1 cellular context compared by ENCODE assay signal in the genomic region with DNA sequence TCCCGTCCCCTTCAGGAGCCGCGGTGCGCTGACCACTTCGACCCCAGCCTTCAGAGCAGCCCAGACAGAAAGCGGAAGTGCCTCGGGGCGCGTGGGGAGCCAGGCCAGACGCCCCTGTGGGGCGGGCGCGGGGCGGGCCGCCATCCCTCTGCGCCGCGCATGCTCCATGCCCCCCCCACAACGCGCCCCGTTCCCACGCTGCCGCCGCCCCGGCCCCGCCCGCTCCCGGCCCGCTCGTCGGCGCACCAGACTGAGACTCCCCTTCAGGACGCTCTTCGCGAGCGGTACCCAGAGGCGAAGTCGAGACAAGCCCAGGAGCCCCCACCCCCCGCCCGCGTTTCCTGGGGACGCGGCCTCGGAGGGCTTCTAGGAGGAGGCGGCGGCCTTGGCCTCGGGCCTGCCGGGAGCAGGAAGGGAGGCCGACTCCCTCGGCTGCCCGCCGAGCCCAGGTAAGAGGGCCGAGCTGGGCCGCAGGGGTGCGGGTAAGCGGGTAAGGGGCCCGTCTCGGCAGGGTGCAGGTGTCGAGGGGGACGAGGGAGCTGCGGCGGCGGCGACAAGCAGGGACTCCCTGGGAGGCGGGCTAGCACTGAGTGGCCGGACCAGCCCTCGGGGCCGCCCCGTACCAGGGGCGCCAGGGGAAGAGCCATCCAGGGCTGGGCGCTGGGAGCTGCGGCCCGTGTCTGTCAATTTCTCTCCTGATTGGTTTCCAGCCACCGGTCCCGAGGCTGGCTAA.
TF ChIP-seq lines count a peak whose summit lies in the region.

A gene with protein sequence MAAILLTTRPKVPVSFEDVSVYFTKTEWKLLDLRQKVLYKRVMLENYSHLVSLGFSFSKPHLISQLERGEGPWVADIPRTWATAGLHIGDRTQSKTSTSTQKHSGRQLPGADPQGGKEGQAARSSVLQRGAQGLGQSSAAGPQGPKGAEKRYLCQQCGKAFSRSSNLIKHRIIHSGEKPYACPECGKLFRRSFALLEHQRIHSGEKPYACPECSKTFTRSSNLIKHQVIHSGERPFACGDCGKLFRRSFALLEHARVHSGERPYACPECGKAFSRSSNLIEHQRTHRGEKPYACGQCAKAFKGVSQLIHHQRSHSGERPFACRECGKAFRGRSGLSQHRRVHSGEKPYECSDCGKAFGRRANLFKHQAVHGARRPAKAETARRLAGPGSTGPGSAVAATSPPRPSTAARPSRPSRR (plus strand): TSS at position 218 of the 733 bp plus-strand sequence. CDS start 6,851 bp downstream, outside the sequence.

TF ChIP-seq in K562, 482 proteins besides CTCF, POLR2A, EP300 and RAD21 (continued from another document and continues in another):
- TF ChIP-seq, protein P1, sequence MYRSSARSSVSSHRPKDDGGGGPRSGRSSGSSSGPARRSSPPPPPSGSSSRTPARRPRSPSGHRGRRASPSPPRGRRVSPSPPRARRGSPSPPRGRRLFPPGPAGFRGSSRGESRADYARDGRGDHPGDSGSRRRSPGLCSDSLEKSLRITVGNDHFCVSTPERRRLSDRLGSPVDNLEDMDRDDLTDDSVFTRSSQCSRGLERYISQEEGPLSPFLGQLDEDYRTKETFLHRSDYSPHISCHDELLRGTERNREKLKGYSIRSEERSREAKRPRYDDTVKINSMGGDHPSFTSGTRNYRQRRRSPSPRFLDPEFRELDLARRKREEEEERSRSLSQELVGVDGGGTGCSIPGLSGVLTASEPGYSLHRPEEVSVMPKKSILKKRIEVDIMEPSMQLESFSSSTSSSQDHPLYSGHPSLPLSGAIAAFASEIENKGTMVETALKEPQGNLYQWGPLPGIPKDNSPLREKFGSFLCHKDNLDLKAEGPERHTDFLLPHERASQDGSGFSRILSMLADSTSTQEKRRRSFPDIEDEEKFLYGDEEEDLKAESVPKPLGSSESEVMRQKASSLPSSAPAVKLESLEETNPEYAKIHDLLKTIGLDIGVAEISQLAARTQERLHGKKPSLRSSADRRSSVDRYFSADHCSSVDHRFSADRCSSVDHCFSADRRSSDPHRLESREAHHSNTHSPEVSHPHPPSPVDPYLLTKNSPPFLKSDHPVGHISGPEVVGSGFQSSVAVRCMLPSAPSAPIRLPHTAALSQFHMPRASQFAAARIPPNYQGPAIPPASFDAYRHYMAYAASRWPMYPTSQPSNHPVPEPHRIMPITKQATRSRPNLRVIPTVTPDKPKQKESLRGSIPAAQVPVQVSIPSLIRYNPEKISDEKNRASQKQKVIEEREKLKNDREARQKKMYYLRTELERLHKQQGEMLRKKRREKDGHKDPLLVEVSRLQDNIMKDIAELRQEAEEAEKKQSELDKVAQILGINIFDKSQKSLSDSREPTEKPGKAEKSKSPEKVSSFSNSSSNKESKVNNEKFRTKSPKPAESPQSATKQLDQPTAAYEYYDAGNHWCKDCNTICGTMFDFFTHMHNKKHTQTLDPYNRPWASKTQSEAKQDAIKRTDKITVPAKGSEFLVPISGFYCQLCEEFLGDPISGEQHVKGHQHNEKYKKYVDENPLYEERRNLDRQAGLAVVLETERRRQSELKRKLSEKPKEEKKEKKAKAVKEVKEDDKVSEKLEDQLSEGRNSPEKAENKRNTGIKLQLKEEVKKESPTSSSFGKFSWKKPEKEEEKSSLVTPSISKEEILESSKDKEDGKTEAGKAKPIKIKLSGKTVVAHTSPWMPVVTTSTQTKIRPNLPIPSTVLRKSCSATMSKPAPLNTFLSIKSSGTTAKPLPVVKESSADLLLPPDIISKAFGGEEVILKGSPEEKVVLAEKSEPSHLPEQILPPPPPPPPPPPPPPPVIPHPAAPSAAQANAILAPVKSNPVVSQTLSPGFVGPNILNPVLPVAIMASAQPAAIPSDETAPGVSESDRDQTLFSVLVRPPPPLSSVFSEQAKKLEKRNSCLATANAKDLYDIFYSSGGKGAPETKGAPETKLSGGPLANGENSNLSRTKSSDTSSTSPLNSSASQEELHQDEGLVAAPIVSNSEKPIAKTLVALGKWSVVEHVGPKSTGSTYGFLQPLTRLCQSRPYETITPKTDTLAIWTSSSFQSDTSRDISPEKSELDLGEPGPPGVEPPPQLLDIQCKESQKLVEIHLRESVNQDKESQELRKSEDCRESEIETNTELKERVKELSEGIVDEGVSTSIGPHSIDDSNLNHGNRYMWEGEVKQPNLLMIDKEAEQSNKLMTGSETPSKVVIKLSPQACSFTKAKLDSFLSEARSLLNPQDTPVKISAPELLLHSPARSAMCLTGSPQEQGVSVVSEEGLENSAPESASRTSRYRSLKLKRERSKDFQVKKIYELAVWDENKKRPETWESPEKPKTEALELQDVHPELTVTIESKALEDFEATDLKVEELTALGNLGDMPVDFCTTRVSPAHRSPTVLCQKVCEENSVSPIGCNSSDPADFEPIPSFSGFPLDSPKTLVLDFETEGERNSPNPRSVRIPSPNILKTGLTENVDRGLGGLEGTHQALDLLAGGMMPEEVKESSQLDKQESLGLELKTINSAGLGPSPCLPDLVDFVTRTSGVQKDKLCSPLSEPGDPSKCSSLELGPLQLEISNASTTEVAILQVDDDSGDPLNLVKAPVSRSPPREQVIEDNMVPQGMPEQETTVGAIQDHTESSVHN (IDR thresholded peaks at IDR 0.05; ENCODE audit: borderline replicate concordance in 1 of 2, low read depth in 1 of 2), result no peak
- TF ChIP-seq PCBP1 (IDR thresholded peaks at IDR 0.05; ENCODE audit: low read depth, low read length, poor library complexity, severe bottlenecking), result peak; percentile 49
- TF ChIP-seq JUNB (CRISPR knock-in tag; conservative IDR thresholded peaks at IDR 0.05), result no peak
- TF ChIP-seq KLF13 (tag; IDR thresholded peaks at IDR 0.05; ENCODE audit: borderline replicate concordance, low read depth), result no peak
- no peak for TF ChIP-seq RBBP5 (IDR thresholded peaks at IDR 0.05; ENCODE audit: borderline replicate concordance, insufficient read depth, low read length, poor library complexity, severe bottlenecking)
- TF ChIP-seq MYC (IDR thresholded peaks at IDR 0.05; ENCODE audit: low read depth, low read length), result peak; percentile 61
- TF ChIP-seq MYC (CRISPR knock-in tag; IDR thresholded peaks at IDR 0.05; ENCODE audit: borderline replicate concordance, low read depth), result no peak
- TF ChIP-seq CHD2 (IDR thresholded peaks at IDR 0.05; ENCODE audit: low read depth, low read length), result no peak
- TF ChIP-seq RBM34 (IDR thresholded peaks at IDR 0.05; ENCODE audit: borderline replicate concordance, insufficient read depth, low read length), result no peak
- no peak for TF ChIP-seq RFX7 (CRISPR knock-in tag; IDR thresholded peaks at IDR 0.05)
- no peak for TF ChIP-seq NUFIP1 (IDR thresholded peaks at IDR 0.05; ENCODE audit: partially characterized antibody)
- TF ChIP-seq ZNF644 (tag; IDR thresholded peaks at IDR 0.05; ENCODE audit: low read depth), result no peak
- TF ChIP-seq ZNF408 (CRISPR knock-in tag; IDR thresholded peaks at IDR 0.05; ENCODE audit: low read depth), result no peak
- TF ChIP-seq SOX6 (IDR thresholded peaks at IDR 0.05), result no peak
- TF ChIP-seq PYGO2 (tag; IDR thresholded peaks at IDR 0.05), result no peak
- no peak for TF ChIP-seq ZNF707 (CRISPR knock-in tag; conservative IDR thresholded peaks at IDR 0.05)
- peak; percentile 67 for TF ChIP-seq GABPA (tag; conservative IDR thresholded peaks at IDR 0.05; ENCODE audit: low read depth)
- TF ChIP-seq ZNF146 (CRISPR knock-in tag; IDR thresholded peaks at IDR 0.05; ENCODE audit: unreplicated experiment), result no peak
- no peak for TF ChIP-seq ZSCAN32 (CRISPR knock-in tag; IDR thresholded peaks at IDR 0.05)
- TF ChIP-seq MECOM (CRISPR knock-in tag; IDR thresholded peaks at IDR 0.05), result no peak
- TF ChIP-seq NCOA6 (IDR thresholded peaks at IDR 0.05), result no peak
- TF ChIP-seq L3MBTL2 (IDR thresholded peaks at IDR 0.05), result peak; percentile 73
- TF ChIP-seq NFXL1 (CRISPR knock-in tag; IDR thresholded peaks at IDR 0.05), result no peak
- peak; percentile 14 for TF ChIP-seq MEIS2 (IDR thresholded peaks at IDR 0.05; ENCODE audit: partially characterized antibody)
- TF ChIP-seq SPI1 (IDR thresholded peaks at IDR 0.05; ENCODE audit: borderline replicate concordance, low read depth, low read length), result peak; percentile 99
- no peak for TF ChIP-seq JUND (IDR thresholded peaks at IDR 0.05; ENCODE audit: borderline replicate concordance, low read depth, low read length)
- no peak for TF ChIP-seq JUND (tag; IDR thresholded peaks at IDR 0.05; ENCODE audit: borderline replicate concordance, low read depth, low read length)
- no peak for TF ChIP-seq SIRT6 (IDR thresholded peaks at IDR 0.05; ENCODE audit: low read depth, low read length)
- TF ChIP-seq BRD9 (IDR thresholded peaks at IDR 0.05; ENCODE audit: low read depth, partially characterized antibody), result no peak
- no peak for TF ChIP-seq NCOA4 (IDR thresholded peaks at IDR 0.05; ENCODE audit: partially characterized antibody)
- no peak for TF ChIP-seq POLR2H (tag; IDR thresholded peaks at IDR 0.05; ENCODE audit: low read depth)
- no peak for TF ChIP-seq SMAD3 (CRISPR knock-in tag; conservative IDR thresholded peaks at IDR 0.05)
- TF ChIP-seq ARID1B (IDR thresholded peaks at IDR 0.05), result no peak
- no peak for TF ChIP-seq NFIX (CRISPR knock-in tag; IDR thresholded peaks at IDR 0.05; ENCODE audit: low read depth)
- TF ChIP-seq CEBPG (CRISPR knock-in tag; IDR thresholded peaks at IDR 0.05), result no peak
- no peak for TF ChIP-seq CEBPG (tag; conservative IDR thresholded peaks at IDR 0.05 in 1 of 2, IDR thresholded peaks at IDR 0.05 in 1 of 2)
- TF ChIP-seq NFE2L1 (tag; IDR thresholded peaks at IDR 0.05; ENCODE audit: borderline replicate concordance, low read depth), result no peak
- no peak for TF ChIP-seq U2AF1 (optimal IDR thresholded peaks at IDR 0.05; ENCODE audit: low read depth, low read length)
- no peak for TF ChIP-seq SRSF3 (IDR thresholded peaks at IDR 0.05; ENCODE audit: insufficient read depth, low read length)
- TF ChIP-seq FOSL1 (tag; conservative IDR thresholded peaks at IDR 0.05), result no peak
- TF ChIP-seq RBM17 (IDR thresholded peaks at IDR 0.05; ENCODE audit: borderline replicate concordance, low read depth, low read length), result no peak
- no peak for TF ChIP-seq DACH1 (IDR thresholded peaks at IDR 0.05; ENCODE audit: partially characterized antibody)
- TF ChIP-seq BRCA1 (IDR thresholded peaks at IDR 0.05), result no peak
- TF ChIP-seq BRCA1 (CRISPR knock-in tag; IDR thresholded peaks at IDR 0.05), result no peak
- TF ChIP-seq SETDB1 (IDR thresholded peaks at IDR 0.05; ENCODE audit: low read length), result no peak
- no peak for TF ChIP-seq ZNF316 (IDR thresholded peaks at IDR 0.05)
- TF ChIP-seq DDX20 (tag; IDR thresholded peaks at IDR 0.05; ENCODE audit: low read depth), result no peak
- no peak for TF ChIP-seq MED1 (CRISPR knock-in tag; IDR thresholded peaks at IDR 0.05; ENCODE audit: borderline replicate concordance)
- no peak for TF ChIP-seq NONO (IDR thresholded peaks at IDR 0.05; ENCODE audit: low read depth in 2 of 2, low read length in 1 of 2)
- TF ChIP-seq RBM25 (IDR thresholded peaks at IDR 0.05; ENCODE audit: low read depth, low read length, severe bottlenecking), result peak; percentile 94
- TF ChIP-seq, protein P2, sequence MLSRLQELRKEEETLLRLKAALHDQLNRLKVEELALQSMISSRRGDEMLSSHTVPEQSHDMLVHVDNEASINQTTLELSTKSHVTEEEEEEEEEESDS (CRISPR knock-in tag; IDR thresholded peaks at IDR 0.05), result no peak
- no peak for TF ChIP-seq ETV6 (IDR thresholded peaks at IDR 0.05; ENCODE audit: borderline replicate concordance in 1 of 2, low read depth in 2 of 2, low read length in 1 of 2)
- no peak for TF ChIP-seq ETV6 (CRISPR knock-in tag; IDR thresholded peaks at IDR 0.05; ENCODE audit: borderline replicate concordance)
- no peak for TF ChIP-seq WHSC1 (IDR thresholded peaks at IDR 0.05; ENCODE audit: low read length)
- TF ChIP-seq, protein P3, sequence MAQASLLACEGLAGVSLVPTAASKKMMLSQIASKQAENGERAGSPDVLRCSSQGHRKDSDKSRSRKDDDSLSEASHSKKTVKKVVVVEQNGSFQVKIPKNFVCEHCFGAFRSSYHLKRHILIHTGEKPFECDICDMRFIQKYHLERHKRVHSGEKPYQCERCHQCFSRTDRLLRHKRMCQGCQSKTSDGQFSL (CRISPR knock-in tag; IDR thresholded peaks at IDR 0.05), result peak; percentile 97
- TF ChIP-seq, protein P3 (tag; IDR thresholded peaks at IDR 0.05), result peak in 1 of 2 experiments; percentile 89; a peak in 2 of 4 replicates
- no peak for TF ChIP-seq PHB2 (IDR thresholded peaks at IDR 0.05; ENCODE audit: low read depth)
- TF ChIP-seq TCF3 (CRISPR knock-in tag; IDR thresholded peaks at IDR 0.05), result no peak
- no peak for TF ChIP-seq ATF1 (CRISPR knock-in tag; IDR thresholded peaks at IDR 0.05)
- peak; percentile 29; the same call in 1 of the 2 replicates for TF ChIP-seq ATF1 (tag; IDR thresholded peaks at IDR 0.05)
- peak; percentile 28; the same call in 1 of the 2 replicates for TF ChIP-seq PTBP1 (IDR thresholded peaks at IDR 0.05; ENCODE audit: low read depth, low read length)
- TF ChIP-seq ZFP36 (IDR thresholded peaks at IDR 0.05; ENCODE audit: low read depth, low read length, partially characterized antibody), result peak; percentile 97
- no peak for TF ChIP-seq BCL6 (CRISPR knock-in tag; IDR thresholded peaks at IDR 0.05)
- TF ChIP-seq KLF10 (CRISPR knock-in tag; IDR thresholded peaks at IDR 0.05), result no peak
- peak; percentile 59 for TF ChIP-seq SMAD4 (CRISPR knock-in tag; conservative IDR thresholded peaks at IDR 0.05)
- no peak for TF ChIP-seq CHD1 (IDR thresholded peaks at IDR 0.05; ENCODE audit: low read length)
- TF ChIP-seq PRPF4 (IDR thresholded peaks at IDR 0.05; ENCODE audit: insufficient read depth, low read depth, low read length, poor library complexity, severe bottlenecking), result no peak
- no peak for TF ChIP-seq POU5F1 (IDR thresholded peaks at IDR 0.05; ENCODE audit: borderline replicate concordance, low read depth, low read length, partially characterized antibody)
- no peak for TF ChIP-seq EHMT2 (IDR thresholded peaks at IDR 0.05)
- no peak for TF ChIP-seq CBX3 (IDR thresholded peaks at IDR 0.05; ENCODE audit: borderline replicate concordance in 1 of 2, low read length in 2 of 2)
- no peak for TF ChIP-seq CTBP1 (IDR thresholded peaks at IDR 0.05; ENCODE audit: borderline replicate concordance)
- TF ChIP-seq, protein P4, sequence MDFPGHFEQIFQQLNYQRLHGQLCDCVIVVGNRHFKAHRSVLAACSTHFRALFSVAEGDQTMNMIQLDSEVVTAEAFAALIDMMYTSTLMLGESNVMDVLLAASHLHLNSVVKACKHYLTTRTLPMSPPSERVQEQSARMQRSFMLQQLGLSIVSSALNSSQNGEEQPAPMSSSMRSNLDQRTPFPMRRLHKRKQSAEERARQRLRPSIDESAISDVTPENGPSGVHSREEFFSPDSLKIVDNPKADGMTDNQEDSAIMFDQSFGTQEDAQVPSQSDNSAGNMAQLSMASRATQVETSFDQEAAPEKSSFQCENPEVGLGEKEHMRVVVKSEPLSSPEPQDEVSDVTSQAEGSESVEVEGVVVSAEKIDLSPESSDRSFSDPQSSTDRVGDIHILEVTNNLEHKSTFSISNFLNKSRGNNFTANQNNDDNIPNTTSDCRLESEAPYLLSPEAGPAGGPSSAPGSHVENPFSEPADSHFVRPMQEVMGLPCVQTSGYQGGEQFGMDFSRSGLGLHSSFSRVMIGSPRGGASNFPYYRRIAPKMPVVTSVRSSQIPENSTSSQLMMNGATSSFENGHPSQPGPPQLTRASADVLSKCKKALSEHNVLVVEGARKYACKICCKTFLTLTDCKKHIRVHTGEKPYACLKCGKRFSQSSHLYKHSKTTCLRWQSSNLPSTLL (IDR thresholded peaks at IDR 0.05), result no peak
